8 cellular contexts compared by ENCODE assay signal in the genomic region with DNA sequence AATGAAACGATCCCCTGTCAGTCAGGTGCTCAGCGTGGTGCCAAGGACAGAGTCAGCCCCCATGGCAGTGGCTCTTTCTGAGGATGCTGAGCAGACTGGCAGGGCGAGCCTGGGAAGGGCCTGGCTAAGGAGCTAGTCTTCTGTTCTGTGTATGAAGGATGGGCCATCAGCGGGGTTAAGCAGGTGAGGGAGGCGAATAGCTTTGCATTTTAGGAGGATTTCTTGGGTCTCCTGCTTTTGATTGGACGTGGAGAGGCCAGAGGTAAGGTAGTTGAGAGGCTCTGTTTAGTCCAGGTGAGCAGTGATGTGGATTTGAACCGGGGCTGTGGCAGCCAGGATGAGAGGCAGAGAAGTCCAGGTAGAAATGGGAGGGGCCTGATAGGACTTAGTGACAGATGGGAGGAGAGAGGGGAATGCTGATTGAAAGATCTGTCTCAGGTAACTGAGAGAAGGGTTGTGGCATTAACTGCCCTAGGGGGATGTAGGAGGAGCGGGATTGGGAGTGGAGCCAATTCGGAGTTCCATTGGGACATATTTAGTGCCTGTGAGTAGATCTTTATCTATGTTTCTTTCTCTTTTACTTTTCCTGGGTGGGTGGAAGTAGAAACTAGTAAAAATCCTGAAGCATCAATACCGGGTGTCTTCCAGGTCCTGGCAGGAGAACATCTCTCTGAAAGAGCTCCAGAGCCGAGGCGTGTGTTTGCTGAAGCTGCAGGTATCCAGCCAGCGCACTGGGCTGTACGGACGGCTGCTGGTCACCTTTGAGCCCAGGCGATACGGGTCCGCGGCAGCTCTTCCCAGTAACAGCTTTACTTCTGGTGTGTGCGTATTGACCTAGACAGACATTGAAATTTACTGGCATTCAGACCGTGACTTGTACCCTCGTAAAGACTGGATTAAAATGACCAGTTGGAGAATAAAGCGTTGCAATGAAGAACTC. TPM values are rescaled to one million over a fixed set of nuclear protein-coding genes. Genes with fewer than 3 reads are reported as not detected.
DNase-seq lines count a peak whose midpoint lies in the region; ATAC-seq and TF ChIP-seq lines count a peak whose summit lies in the region.

No MANE protein-coding gene starts in this region.

- no peaks in the 10 kb centered on the region for H3K9me2 ChIP-seq in SU-DHL-6 (replicated peaks; ENCODE audit: insufficient read depth, low read length)

- peak overlapping the region; percentile 64 for H3K4me2 ChIP-seq in SU-DHL-6 (ENCODE audit: low read depth, low read length, poor library complexity, severe bottlenecking)

- H3K4me1 ChIP-seq in gastroesophageal sphincter (peaks cover 0 to 44% (median 21%) of the 10 kb centered on the region in 3 donors), heart right ventricle (peaks cover 13 to 43% (median 34%) of the 10 kb centered on the region in 9 donors)

- H3K4me3 Mint-ChIP-seq in activated CD4-positive, alpha-beta T cell treated with anti-CD3 and anti-CD28 coated beads, Interleukin-2, amount 10 ng/mL, durations not matched to agents 7 days and 5 days = peak overlapping the region; percentile 91
- H3K4me3 Mint-ChIP-seq in stimulated activated memory B cell treated with anti-CD40 and anti-IgM and Interleukin-4, amounts not matched to agents 10 μg/mL and 1 μg/mL and 100 μg/mL, for 72 hours = peak overlapping the region; percentile 86

- H3K27me3 Mint-ChIP-seq in activated CD4-positive, alpha-beta T cell treated with anti-CD3 and anti-CD28 coated beads, Interleukin-2, amount 10 ng/mL, durations not matched to agents 7 days and 5 days = no peaks in the 10 kb centered on the region
- no peaks in the 10 kb centered on the region for H3K27me3 Mint-ChIP-seq in stimulated activated memory B cell treated with anti-CD40 and anti-IgM and Interleukin-4, amounts not matched to agents 10 μg/mL and 1 μg/mL and 100 μg/mL, for 72 hours

- no peak overlapping the region for H2AFZ ChIP-seq in SU-DHL-6 (ENCODE audit: low read depth, low read length, severe bottlenecking)

- TF ChIP-seq POLR2A in gastroesophageal sphincter (IDR thresholded peaks at IDR 0.05) = no peak

- ATAC-seq in gastroesophageal sphincter (no peak), heart right ventricle (no peak)
- ATAC-seq in stimulated activated memory B cell treated with anti-CD40 and anti-IgM and Interleukin-4, amounts not matched to agents 10 μg/mL and 1 μg/mL and 100 μg/mL, for 72 hours = no peak

- intact Hi-C loops in heart right ventricle (cut with DNase I) = loop anchor here in 4 of 10 donors (10.0 kb wide), 3 partner anchors 61 to 739 kb away; partner anchors contain the start of genes CCND1 (in 1 of the 4) and CPT1A (in 1 of the 4)

- H3K9me3 ChIP-seq in SU-DHL-6 (ENCODE audit: insufficient read depth, low read length) = no peaks in the 10 kb centered on the region
- H3K9me3 ChIP-seq in gastroesophageal sphincter = no peaks in the 10 kb centered on the region
- H3K9me3 ChIP-seq in heart right ventricle = no peaks in the 10 kb centered on the region

- POLR2A ChIA-PET in activated CD4-positive, alpha-beta T cell treated with anti-CD3 and anti-CD28 coated beads, Interleukin-2, amount 10 ng/mL, durations not matched to agents 7 days and 5 days (lab: Charles Lee) = interaction anchor here (0.7 kb wide), 1 partner anchor 295 kb away, joined by 3 read pairs; no protein-coding TSS in a partner anchor

- no peak for DNase-seq in activated CD4-positive, alpha-beta T cell treated with anti-CD3 and anti-CD28 coated beads, Interleukin-2, amount 10 ng/mL, durations not matched to agents 7 days and 5 days
- no peak for DNase-seq in activated CD4-positive, alpha-beta T cell treated with anti-CD3 and anti-CD28 coated beads, Interleukin-2, amount 50 U/mL, for 48 hours
- no peak for DNase-seq in activated gamma-delta T cell treated with Interleukin-2 at 50 U/mL for 16 hours
- DNase-seq in heart right ventricle = no peak
- DNase-seq in NCI-H1092 treated with DMSO at 0.1 percent for 48 hours (lab: John Stamatoyannopoulos, UW) = no peak

- peak overlapping the region; percentile 17 for H3K27ac Mint-ChIP-seq in activated CD4-positive, alpha-beta T cell treated with anti-CD3 and anti-CD28 coated beads, Interleukin-2, amount 10 ng/mL, durations not matched to agents 7 days and 5 days
- no peak overlapping the region for H3K27ac Mint-ChIP-seq in stimulated activated memory B cell treated with anti-CD40 and anti-IgM and Interleukin-4, amounts not matched to agents 10 μg/mL and 1 μg/mL and 100 μg/mL, for 72 hours

- H3K79me2 ChIP-seq in SU-DHL-6 (ENCODE audit: insufficient read depth, low read length) = peaks cover 55% of the 10 kb centered on the region

- no peak for TF ChIP-seq EP300 in gastroesophageal sphincter (IDR thresholded peaks at IDR 0.05)

- no peaks in the 10 kb centered on the region for H3F3A ChIP-seq in SU-DHL-6 (ENCODE audit: insufficient read depth)

- no peaks in the 10 kb centered on the region for H4K20me1 ChIP-seq in SU-DHL-6 (ENCODE audit: low read depth, low read length)

- 0 out of 2 replicates have a peak overlapping the region, but pooled peaks have one; percentile 86 for H3K9ac ChIP-seq in SU-DHL-6 (ENCODE audit: low read length)

- H3K27me3 ChIP-seq in SU-DHL-6 (ENCODE audit: low read length) (no peaks in the 10 kb centered on the region), gastroesophageal sphincter (no peaks in the 10 kb centered on the region), heart right ventricle (no peaks in the 10 kb centered on the region)

- peaks cover 26% of the 10 kb centered on the region for H3K36me3 Mint-ChIP-seq in activated CD4-positive, alpha-beta T cell treated with anti-CD3 and anti-CD28 coated beads, Interleukin-2, amount 10 ng/mL, durations not matched to agents 7 days and 5 days (ENCODE audit: low read depth)
- H3K36me3 Mint-ChIP-seq in stimulated activated memory B cell treated with anti-CD40 and anti-IgM and Interleukin-4, amounts not matched to agents 10 μg/mL and 1 μg/mL and 100 μg/mL, for 72 hours = peaks cover 27% of the 10 kb centered on the region

- H3K4me3 ChIP-seq in SU-DHL-6 (ENCODE audit: insufficient read depth, low read length, poor library complexity, severe bottlenecking) (no peak overlapping the region), gastroesophageal sphincter (peak overlapping the region in 1 of 2 donors; percentile 82), heart right ventricle (peak overlapping the region in 4 of 10 donors; percentile 77 to 95 (median 84))

- H3K4me1 Mint-ChIP-seq in activated CD4-positive, alpha-beta T cell treated with anti-CD3 and anti-CD28 coated beads, Interleukin-2, amount 10 ng/mL, durations not matched to agents 7 days and 5 days = peaks cover 37% of the 10 kb centered on the region
- H3K4me1 Mint-ChIP-seq in stimulated activated memory B cell treated with anti-CD40 and anti-IgM and Interleukin-4, amounts not matched to agents 10 μg/mL and 1 μg/mL and 100 μg/mL, for 72 hours = peaks cover 43% of the 10 kb centered on the region

- H3K27ac ChIP-seq in SU-DHL-6 (ENCODE audit: low read depth, low read length) = no peak overlapping the region
- H3K27ac ChIP-seq in gastroesophageal sphincter = peak overlapping the region in 3 of 4 donors; percentile 34 to 91 (median 91)
- no peak overlapping the region for H3K27ac ChIP-seq in heart right ventricle

- no peaks in the 10 kb centered on the region for H3K9me3 Mint-ChIP-seq in activated CD4-positive, alpha-beta T cell treated with anti-CD3 and anti-CD28 coated beads, Interleukin-2, amount 10 ng/mL, durations not matched to agents 7 days and 5 days
- no peaks in the 10 kb centered on the region for H3K9me3 Mint-ChIP-seq in stimulated activated memory B cell treated with anti-CD40 and anti-IgM and Interleukin-4, amounts not matched to agents 10 μg/mL and 1 μg/mL and 100 μg/mL, for 72 hours

- TF ChIP-seq CTCF in SU-DHL-6 (IDR thresholded peaks at IDR 0.05; ENCODE audit: insufficient read depth, low read length, poor library complexity, severe bottlenecking) (no peak), gastroesophageal sphincter (IDR thresholded peaks at IDR 0.05) (no peak), heart right ventricle (IDR thresholded peaks at IDR 0.05) (no peak)

- CTCF ChIA-PET in activated CD4-positive, alpha-beta T cell treated with anti-CD3 and anti-CD28 coated beads, Interleukin-2, amount 10 ng/mL, durations not matched to agents 7 days and 5 days (lab: Charles Lee) = no interaction called here

- H3K36me3 ChIP-seq in SU-DHL-6 (ENCODE audit: low read length) = no peaks in the 10 kb centered on the region
- H3K36me3 ChIP-seq in gastroesophageal sphincter = peaks cover 0 to 49% of the 10 kb centered on the region in 2 donors
- H3K36me3 ChIP-seq in heart right ventricle = peaks cover 0 to 49% (median 16%) of the 10 kb centered on the region in 9 donors

- 77 to 89% methylated on average over 12 to 17 of the region's 23 CpGs for WGBS in gastroesophageal sphincter (ENCODE audit: low coverage in 1 of 2), 2 donors
- WGBS in heart right ventricle, 2 donors = 91 to 92% methylated on average over 23 of the region's 23 CpGs

RNA-seq across cellular contexts. Expression of gene IGHMBP2, which starts 2.0 kb away (rescaled TPM):
- 10 to 100 TPM; 23.9 to 28.3 TPM for total RNA-seq in activated CD4-positive, alpha-beta T cell treated with anti-CD3 and anti-CD28 coated beads, Interleukin-2, amount 10 ng/mL, durations not matched to agents 7 days and 5 days
- 10 to 100 TPM; 20.9 to 31.8 (median 24.9) TPM for total RNA-seq in gastroesophageal sphincter
- total RNA-seq in heart right ventricle = 10 to 100 TPM in 8 of 10 donors, 1 to 10 TPM in 2; 9.0 to 17.7 (median 12.1) TPM
- 10 to 100 TPM in 1 of 2 donors, 1 to 10 TPM in 1; 9.1 to 24.3 TPM for polyA plus RNA-seq in heart right ventricle

RNA-seq across cellular contexts. Expression of gene MRPL21, which starts 2.1 kb away (rescaled TPM):
- 10 to 100 TPM; 56.8 to 61.8 TPM for total RNA-seq in activated CD4-positive, alpha-beta T cell treated with anti-CD3 and anti-CD28 coated beads, Interleukin-2, amount 10 ng/mL, durations not matched to agents 7 days and 5 days
- total RNA-seq in gastroesophageal sphincter (10 to 100 TPM; 40.4 to 70.0 (median 52.8) TPM), heart right ventricle (100 to 1,000 TPM in 4 of 10 donors, 10 to 100 TPM in 6; 63.2 to 138 (median 96.7) TPM)
- polyA plus RNA-seq in heart right ventricle = 100 to 1,000 TPM; 139 to 186 TPM

Comparison
In these comparisons a context has a peak if more than half of its experiments do, and no peak if none do; other contexts are left out.
1. H3K27ac ChIP-seq: peak in gastroesophageal sphincter (3 of 4); none in SU-DHL-6 (single experiment) and heart right ventricle (0 of 10).